20 cellular contexts compared by ENCODE assay signal in the genomic region with DNA sequence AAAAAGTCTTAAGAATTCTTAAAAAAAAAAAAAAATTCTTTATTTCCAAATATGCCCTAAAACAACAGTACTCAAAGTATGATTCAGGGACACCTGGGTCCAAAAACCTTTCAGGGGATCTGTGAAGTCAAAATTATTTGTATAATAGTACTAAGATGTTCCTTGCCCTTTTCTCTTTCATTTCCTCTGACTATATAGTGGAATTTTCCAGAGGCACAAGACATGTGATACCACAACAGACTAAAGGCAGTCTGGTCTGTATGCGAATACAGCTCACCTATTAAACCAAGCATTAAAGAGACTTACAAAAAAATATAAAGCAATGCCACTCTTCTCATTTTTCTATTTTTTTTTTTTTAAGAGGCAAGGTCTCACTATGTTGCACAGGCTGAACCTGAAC.
"Had no signal": no experiment of that assay in that cellular context is flagged by ENCODE, and none has a peak within 500 bp of the region (broad histone marks: within the 10 kb centered on the region; RNA-seq: fewer than 3 reads in every experiment).

No MANE protein-coding gene starts in this region.

- H3K4me3 ChIP-seq: ascending aorta, gastrocnemius medialis, lower lobe of right lung, pancreas, right lobe of liver, SJSA1, thyroid gland had no signal

- H3K27me3 ChIP-seq: ascending aorta, gastrocnemius medialis, neutrophil, pancreas, right lobe of liver, SJSA1, thyroid gland had no signal

- H3K9me3 ChIP-seq: ascending aorta, gastrocnemius medialis, lower lobe of right lung, neutrophil, pancreas, right lobe of liver, SJSA1, thyroid gland had no signal

- DNase-seq: activated CD4-positive, alpha-beta T cell treated with anti-CD3 and anti-CD28 coated beads for 4 hours; activated effector memory CD4-positive, alpha-beta T cell treated with anti-CD3 and anti-CD28 coated beads, Interleukin-2, amount 50 U/mL, for 16 hours; effector CD4-positive, alpha-beta T cell; gastrocnemius medialis; head of caudate nucleus; lower lobe of right lung; pancreas; right lobe of liver; small intestine; stimulated activated CD4-positive, alpha-beta T cell treated with anti-CD3 and anti-CD28 coated beads, Interleukin-15, amount 100 ng/mL, for 24 hours; stimulated activated CD4-positive, alpha-beta T cell treated with anti-CD3 and anti-CD28 coated beads, Interleukin-2, amount 100 ng/mL, for 48 hours; T-helper 2 cell; thyroid gland had no signal

- H3K4me3 Mint-ChIP-seq: central memory CD8-positive, alpha-beta T cell; natural killer cell treated with Interleukin-12 subunit alpha and Interleukin-12 subunit beta and Interleukin-15 and Interleukin-18, amount 100 ng/mL, for 72 hours had no signal

- ATAC-seq: esophagus mucosa; gastrocnemius medialis; lower lobe of right lung; natural killer cell treated with Interleukin-12 subunit alpha and Interleukin-12 subunit beta and Interleukin-15 and Interleukin-18, amount 100 ng/mL, for 72 hours; pancreas; right lobe of liver had no signal

- H3K4me1 ChIP-seq: gastrocnemius medialis, lower lobe of right lung, right lobe of liver, SJSA1, thyroid gland had no signal

- H3K9me3 Mint-ChIP-seq: central memory CD8-positive, alpha-beta T cell; natural killer cell treated with Interleukin-12 subunit alpha and Interleukin-12 subunit beta and Interleukin-15 and Interleukin-18, amount 100 ng/mL, for 72 hours had no signal

- H3K27me3 Mint-ChIP-seq: central memory CD8-positive, alpha-beta T cell; natural killer cell treated with Interleukin-12 subunit alpha and Interleukin-12 subunit beta and Interleukin-15 and Interleukin-18, amount 100 ng/mL, for 72 hours had no signal

- H3K27ac ChIP-seq: gastrocnemius medialis, lower lobe of right lung, neutrophil, pancreas, right lobe of liver, SJSA1, thyroid gland, VCaP had no signal
